ENCODE assay signal across 26 cellular contexts in genomic region chr3:185150561-185150960, GRCh38. TPM values are rescaled to one million over a fixed set of nuclear protein-coding genes. Genes with fewer than 3 reads are reported as not detected.
DNase-seq lines count a peak whose midpoint lies in the region; ATAC-seq and TF ChIP-seq lines count a peak whose summit lies in the region.
"Had no signal": no experiment of that assay in that cellular context is flagged by ENCODE, and none has a peak within 500 bp of the region (broad histone marks: within the 10 kb centered on the region; RNA-seq: fewer than 3 reads in every experiment).

No MANE protein-coding gene starts in this region.

- H3K27me3 ChIP-seq in muscle layer of colon (ENCODE audit: control insufficient read depth in 1 of 2, insufficient read depth in 2 of 2, low read length in 2 of 2): no peaks in the 10 kb centered on the region
- H3K27me3 ChIP-seq: uterus had no signal

- H3K4me3 ChIP-seq in muscle layer of colon (ENCODE audit: low read depth in 1 of 2, low read length in 2 of 2): peak overlapping the region; percentile 24 to 69
- H3K4me3 ChIP-seq: BLaER1 treated with 17β-estradiol and CSF1 and Interleukin-3, amounts not matched to agents 10 nM and 100 nM; SJSA1 had no signal

- H3K4me1 ChIP-seq in muscle layer of colon (ENCODE audit: insufficient read depth, low read length): peaks cover 20% of the 10 kb centered on the region
- H3K4me1 ChIP-seq: parathyroid adenoma, uterus had no signal

- DNase-seq in GM20000 (ENCODE audit: low spot score) (peak; percentile 16), cerebellum (ENCODE audit: low spot score) (peak; percentile 32), superior temporal gyrus (ENCODE audit: extremely low spot score) (peak; percentile 31), GM10266 (ENCODE audit: extremely low spot score) (no peak), NCI-H526 (lab: John Stamatoyannopoulos, UW) (no peak)
- DNase-seq: activated CD4-positive, alpha-beta T cell treated with anti-CD3 and anti-CD28 coated beads for 36 hours; activated naive CD4-positive, alpha-beta T cell treated with Interleukin-2 at 50 U/mL for 16 hours; activated T-cell treated with anti-CD3 and anti-CD28 coated beads, Interleukin-2, amount 50 U/mL, for 48 hours; amygdala; EL; HCEC 1CT; heart right ventricle; left cardiac atrium; naive B cell; NCI-H1048; NCI-H1694 treated with DMSO at 0.1 percent for 48 hours; NCI-H2171; NCI-H510A treated with DMSO at 0.1 percent for 48 hours; stimulated activated CD8-positive, alpha-beta memory T cell treated with anti-CD3 and anti-CD28 coated beads, Interleukin-4, amount 100 ng/mL, for 48 hours; uterus had no signal

- H3K9me3 ChIP-seq in muscle layer of colon (ENCODE audit: low read length): no peaks in the 10 kb centered on the region
- H3K9me3 ChIP-seq: BLaER1 treated with 17β-estradiol and CSF1 and Interleukin-3, amounts not matched to agents 10 nM and 100 nM; heart right ventricle; uterus had no signal

- H3K36me3 ChIP-seq in muscle layer of colon (ENCODE audit: insufficient read depth, low read length): no peaks in the 10 kb centered on the region
- H3K36me3 ChIP-seq: BLaER1 treated with 17β-estradiol and CSF1 and Interleukin-3, amounts not matched to agents 10 nM and 100 nM; heart right ventricle; SJSA1; uterus had no signal

- H3K27ac ChIP-seq in muscle layer of colon (ENCODE audit: low read depth, low read length): peak overlapping the region; percentile 80
- H3K27ac ChIP-seq: BLaER1 treated with 17β-estradiol and CSF1 and Interleukin-3, amounts not matched to agents 10 nM and 100 nM; parathyroid adenoma; SJSA1 had no signal

- no peak for ATAC-seq in HG03025 (IDR thresholded peaks at IDR 0.05; ENCODE audit: low FRiP score, unreplicated experiment)
- no peak for ATAC-seq in GM18520 (IDR thresholded peaks at IDR 0.05; ENCODE audit: unreplicated experiment)
- ATAC-seq: activated CD4-positive, alpha-beta T cell treated with anti-CD3 and anti-CD28 coated beads for 36 hours; heart right ventricle; left cardiac atrium had no signal

- TF ChIP-seq CTCF in GM20000 (IDR thresholded peaks at IDR 0.05; ENCODE audit: extremely low read depth, missing control alignments) (no peak), GM10266 (IDR thresholded peaks at IDR 0.05; ENCODE audit: control insufficient read depth, insufficient read depth, low read depth, missing control alignments) (no peak)

- peak overlapping the region; percentile 72 for H3K9ac ChIP-seq in muscle layer of colon (ENCODE audit: low read length)
- H3K9ac ChIP-seq: BLaER1 treated with 17β-estradiol and CSF1 and Interleukin-3, amounts not matched to agents 10 nM and 100 nM; parathyroid adenoma had no signal

RNA-seq across cellular contexts. Expression of gene C3orf70, which starts 2.3 kb away (rescaled TPM):
- total RNA-seq in cerebellum: 28.4 TPM

Comparison
In these comparisons a context has a peak if more than half of its experiments do, and no peak if none do; other contexts are left out.
1. DNase-seq: peak in GM20000 (single experiment), cerebellum (single experiment) and superior temporal gyrus (single experiment); none in GM10266 (single experiment) and NCI-H526 (0 of 2).